Comparison of ENCODE assay signal across 1 cellular context in genomic region chr11:78325274-78325781, GRCh38.
A peak's percentile ranks its signal among the peaks of the same experiment; 100 is the strongest.
TF ChIP-seq lines count a peak whose summit lies in the region.

No MANE protein-coding gene starts in this region.

TF ChIP-seq in K562, 482 proteins besides CTCF, POLR2A, EP300 and RAD21 (continued from another document and continues in another):
- TF ChIP-seq POLR2H (tag; IDR thresholded peaks at IDR 0.05; ENCODE audit: low read depth) (no peak), ETV6 (IDR thresholded peaks at IDR 0.05; ENCODE audit: borderline replicate concordance in 1 of 2, low read depth in 2 of 2, low read length in 1 of 2) (no peak; a peak in 1 of 4 replicates), ETV6 (CRISPR knock-in tag; IDR thresholded peaks at IDR 0.05; ENCODE audit: borderline replicate concordance) (no peak), BCL6 (CRISPR knock-in tag; IDR thresholded peaks at IDR 0.05) (no peak), POLR2AphosphoS2 (IDR thresholded peaks at IDR 0.05; ENCODE audit: low read length) (no peak), TAF7 (tag; IDR thresholded peaks at IDR 0.05) (no peak), SETDB1 (IDR thresholded peaks at IDR 0.05; ENCODE audit: low read length) (no peak), THRAP3 (IDR thresholded peaks at IDR 0.05; ENCODE audit: borderline replicate concordance) (no peak), ZNF696 (CRISPR knock-in tag; conservative IDR thresholded peaks at IDR 0.05) (no peak), ZNF586 (CRISPR knock-in tag; conservative IDR thresholded peaks at IDR 0.05) (no peak), RBM17 (IDR thresholded peaks at IDR 0.05; ENCODE audit: borderline replicate concordance, low read depth, low read length) (no peak), RNF2 (IDR thresholded peaks at IDR 0.05) (peak; percentile 87; the same call in 1 of the 2 replicates), CAMTA2 (CRISPR knock-in tag; conservative IDR thresholded peaks at IDR 0.05) (no peak), TEAD1 (CRISPR knock-in tag; IDR thresholded peaks at IDR 0.05) (peak in 1 of 2 experiments; percentile 27; a peak in 1 of 4 replicates), ETV5 (CRISPR knock-in tag; IDR thresholded peaks at IDR 0.05; ENCODE audit: low read depth) (no peak), HOXB6 (CRISPR knock-in tag; IDR thresholded peaks at IDR 0.05; ENCODE audit: borderline replicate concordance) (no peak), LARP7 (IDR thresholded peaks at IDR 0.05) (no peak), NUFIP1 (IDR thresholded peaks at IDR 0.05; ENCODE audit: partially characterized antibody) (no peak), ZC3H8 (IDR thresholded peaks at IDR 0.05) (no peak), MAFF (IDR thresholded peaks at IDR 0.05; ENCODE audit: low read length) (no peak), RBM39 (optimal IDR thresholded peaks at IDR 0.05; ENCODE audit: low read depth, low read length) (no peak), ZNF140 (CRISPR knock-in tag; IDR thresholded peaks at IDR 0.05) (no peak), SRSF9 (IDR thresholded peaks at IDR 0.05; ENCODE audit: borderline replicate concordance, low read depth, low read length) (no peak), ESRRA (IDR thresholded peaks at IDR 0.05; ENCODE audit: borderline replicate concordance, low read depth) (peak; percentile 63; the same call in 1 of the 2 replicates), PPARD (CRISPR knock-in tag; IDR thresholded peaks at IDR 0.05) (no peak), SIX5 (IDR thresholded peaks at IDR 0.05; ENCODE audit: borderline replicate concordance in 1 of 2, insufficient read depth in 1 of 2, low read depth in 1 of 2, low read length in 2 of 2) (no peak), PML (IDR thresholded peaks at IDR 0.05; ENCODE audit: low read length) (no peak), SIRT6 (IDR thresholded peaks at IDR 0.05; ENCODE audit: low read depth, low read length) (no peak), ZNF717 (CRISPR knock-in tag; IDR thresholded peaks at IDR 0.05) (no peak), YY1 (IDR thresholded peaks at IDR 0.05; ENCODE audit: borderline replicate concordance in 1 of 3, control insufficient read depth in 1 of 3, extremely low read depth in 1 of 3, insufficient read depth in 3 of 3, insufficient read length in 1 of 3, insufficient replicate concordance in 2 of 3, low read depth in 1 of 3, low read length in 2 of 3) (no peak), NR2C1 (IDR thresholded peaks at IDR 0.05) (no peak), NR2C1 (tag; IDR thresholded peaks at IDR 0.05) (no peak), GTF2B (IDR thresholded peaks at IDR 0.05; ENCODE audit: extremely low read depth, insufficient read length) (no peak), RBM22 (IDR thresholded peaks at IDR 0.05; ENCODE audit: low read depth, low read length, poor library complexity, severe bottlenecking) (no peak), ZKSCAN1 (IDR thresholded peaks at IDR 0.05; ENCODE audit: low read depth, low read length) (no peak), BRD9 (IDR thresholded peaks at IDR 0.05; ENCODE audit: low read depth, partially characterized antibody) (peak; percentile 60), SRF (CRISPR knock-in tag; IDR thresholded peaks at IDR 0.05) (no peak), ZMIZ1 (IDR thresholded peaks at IDR 0.05; ENCODE audit: low read depth in 2 of 2, low read length in 2 of 2) (no peak), SMAD1 (IDR thresholded peaks at IDR 0.05; ENCODE audit: low read depth, low read length, partially characterized antibody) (no peak), RBM25 (IDR thresholded peaks at IDR 0.05; ENCODE audit: low read depth, low read length, severe bottlenecking) (no peak), MCM2 (IDR thresholded peaks at IDR 0.05; ENCODE audit: low read depth) (no peak), ZNF133 (CRISPR knock-in tag; IDR thresholded peaks at IDR 0.05) (no peak), PTBP1 (IDR thresholded peaks at IDR 0.05; ENCODE audit: low read depth, low read length) (no peak), FOXK1 (CRISPR knock-in tag; IDR thresholded peaks at IDR 0.05; ENCODE audit: borderline replicate concordance) (no peak), NFXL1 (CRISPR knock-in tag; IDR thresholded peaks at IDR 0.05) (no peak), STAT5A (IDR thresholded peaks at IDR 0.05; ENCODE audit: borderline replicate concordance, low read length) (peak; percentile 87), SREBF2 (CRISPR knock-in tag; IDR thresholded peaks at IDR 0.05) (no peak), MCM7 (IDR thresholded peaks at IDR 0.05) (no peak), MEF2A (IDR thresholded peaks at IDR 0.05; ENCODE audit: control insufficient read depth, low read depth, low read length) (no peak), CBFB (CRISPR knock-in tag; IDR thresholded peaks at IDR 0.05) (no peak), DPF2 (IDR thresholded peaks at IDR 0.05) (peak; percentile 85), SOX6 (IDR thresholded peaks at IDR 0.05) (peak; percentile 83), CHD1 (IDR thresholded peaks at IDR 0.05; ENCODE audit: low read length) (no peak), SFPQ (IDR thresholded peaks at IDR 0.05; ENCODE audit: low read depth, low read length) (no peak)
- TF ChIP-seq, protein P1, sequence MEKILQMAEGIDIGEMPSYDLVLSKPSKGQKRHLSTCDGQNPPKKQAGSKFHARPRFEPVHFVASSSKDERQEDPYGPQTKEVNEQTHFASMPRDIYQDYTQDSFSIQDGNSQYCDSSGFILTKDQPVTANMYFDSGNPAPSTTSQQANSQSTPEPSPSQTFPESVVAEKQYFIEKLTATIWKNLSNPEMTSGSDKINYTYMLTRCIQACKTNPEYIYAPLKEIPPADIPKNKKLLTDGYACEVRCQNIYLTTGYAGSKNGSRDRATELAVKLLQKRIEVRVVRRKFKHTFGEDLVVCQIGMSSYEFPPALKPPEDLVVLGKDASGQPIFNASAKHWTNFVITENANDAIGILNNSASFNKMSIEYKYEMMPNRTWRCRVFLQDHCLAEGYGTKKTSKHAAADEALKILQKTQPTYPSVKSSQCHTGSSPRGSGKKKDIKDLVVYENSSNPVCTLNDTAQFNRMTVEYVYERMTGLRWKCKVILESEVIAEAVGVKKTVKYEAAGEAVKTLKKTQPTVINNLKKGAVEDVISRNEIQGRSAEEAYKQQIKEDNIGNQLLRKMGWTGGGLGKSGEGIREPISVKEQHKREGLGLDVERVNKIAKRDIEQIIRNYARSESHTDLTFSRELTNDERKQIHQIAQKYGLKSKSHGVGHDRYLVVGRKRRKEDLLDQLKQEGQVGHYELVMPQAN (IDR thresholded peaks at IDR 0.05; ENCODE audit: borderline replicate concordance) = no peak
- TF ChIP-seq, protein P2, sequence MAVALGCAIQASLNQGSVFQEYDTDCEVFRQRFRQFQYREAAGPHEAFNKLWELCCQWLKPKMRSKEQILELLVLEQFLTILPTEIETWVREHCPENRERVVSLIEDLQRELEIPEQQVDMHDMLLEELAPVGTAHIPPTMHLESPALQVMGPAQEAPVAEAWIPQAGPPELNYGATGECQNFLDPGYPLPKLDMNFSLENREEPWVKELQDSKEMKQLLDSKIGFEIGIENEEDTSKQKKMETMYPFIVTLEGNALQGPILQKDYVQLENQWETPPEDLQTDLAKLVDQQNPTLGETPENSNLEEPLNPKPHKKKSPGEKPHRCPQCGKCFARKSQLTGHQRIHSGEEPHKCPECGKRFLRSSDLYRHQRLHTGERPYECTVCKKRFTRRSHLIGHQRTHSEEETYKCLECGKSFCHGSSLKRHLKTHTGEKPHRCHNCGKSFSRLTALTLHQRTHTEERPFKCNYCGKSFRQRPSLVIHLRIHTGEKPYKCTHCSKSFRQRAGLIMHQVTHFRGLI (CRISPR knock-in tag; IDR thresholded peaks at IDR 0.05) = no peak
- TF ChIP-seq, protein P3, sequence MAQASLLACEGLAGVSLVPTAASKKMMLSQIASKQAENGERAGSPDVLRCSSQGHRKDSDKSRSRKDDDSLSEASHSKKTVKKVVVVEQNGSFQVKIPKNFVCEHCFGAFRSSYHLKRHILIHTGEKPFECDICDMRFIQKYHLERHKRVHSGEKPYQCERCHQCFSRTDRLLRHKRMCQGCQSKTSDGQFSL (CRISPR knock-in tag; IDR thresholded peaks at IDR 0.05) = no peak
- TF ChIP-seq, protein P3 (tag; IDR thresholded peaks at IDR 0.05) = no peak
- TF ChIP-seq, protein P4, sequence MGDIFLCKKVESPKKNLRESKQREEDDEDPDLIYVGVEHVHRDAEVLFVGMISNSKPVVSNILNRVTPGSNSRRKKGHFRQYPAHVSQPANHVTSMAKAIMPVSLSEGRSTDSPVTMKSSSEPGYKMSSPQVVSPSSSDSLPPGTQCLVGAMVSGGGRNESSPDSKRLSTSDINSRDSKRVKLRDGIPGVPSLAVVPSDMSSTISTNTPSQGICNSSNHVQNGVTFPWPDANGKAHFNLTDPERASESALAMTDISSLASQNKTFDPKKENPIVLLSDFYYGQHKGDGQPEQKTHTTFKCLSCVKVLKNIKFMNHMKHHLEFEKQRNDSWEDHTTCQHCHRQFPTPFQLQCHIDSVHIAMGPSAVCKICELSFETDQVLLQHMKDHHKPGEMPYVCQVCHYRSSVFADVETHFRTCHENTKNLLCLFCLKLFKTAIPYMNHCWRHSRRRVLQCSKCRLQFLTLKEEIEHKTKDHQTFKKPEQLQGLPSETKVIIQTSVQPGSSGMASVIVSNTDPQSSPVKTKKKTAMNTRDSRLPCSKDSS (IDR thresholded peaks at IDR 0.05; ENCODE audit: low read depth, partially characterized antibody) = no peak
- TF ChIP-seq, protein P5, sequence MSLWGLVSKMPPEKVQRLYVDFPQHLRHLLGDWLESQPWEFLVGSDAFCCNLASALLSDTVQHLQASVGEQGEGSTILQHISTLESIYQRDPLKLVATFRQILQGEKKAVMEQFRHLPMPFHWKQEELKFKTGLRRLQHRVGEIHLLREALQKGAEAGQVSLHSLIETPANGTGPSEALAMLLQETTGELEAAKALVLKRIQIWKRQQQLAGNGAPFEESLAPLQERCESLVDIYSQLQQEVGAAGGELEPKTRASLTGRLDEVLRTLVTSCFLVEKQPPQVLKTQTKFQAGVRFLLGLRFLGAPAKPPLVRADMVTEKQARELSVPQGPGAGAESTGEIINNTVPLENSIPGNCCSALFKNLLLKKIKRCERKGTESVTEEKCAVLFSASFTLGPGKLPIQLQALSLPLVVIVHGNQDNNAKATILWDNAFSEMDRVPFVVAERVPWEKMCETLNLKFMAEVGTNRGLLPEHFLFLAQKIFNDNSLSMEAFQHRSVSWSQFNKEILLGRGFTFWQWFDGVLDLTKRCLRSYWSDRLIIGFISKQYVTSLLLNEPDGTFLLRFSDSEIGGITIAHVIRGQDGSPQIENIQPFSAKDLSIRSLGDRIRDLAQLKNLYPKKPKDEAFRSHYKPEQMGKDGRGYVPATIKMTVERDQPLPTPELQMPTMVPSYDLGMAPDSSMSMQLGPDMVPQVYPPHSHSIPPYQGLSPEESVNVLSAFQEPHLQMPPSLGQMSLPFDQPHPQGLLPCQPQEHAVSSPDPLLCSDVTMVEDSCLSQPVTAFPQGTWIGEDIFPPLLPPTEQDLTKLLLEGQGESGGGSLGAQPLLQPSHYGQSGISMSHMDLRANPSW (CRISPR knock-in tag; IDR thresholded peaks at IDR 0.05) = no peak
